Comparison of ENCODE assay signal across 10 cellular contexts in genomic region chr19:38878575-38879399, GRCh38. TPM values are rescaled to one million over a fixed set of nuclear protein-coding genes. Genes with fewer than 3 reads are reported as not detected.
DNase-seq lines count a peak whose midpoint lies in the region; ATAC-seq, FAIRE-seq and TF ChIP-seq lines count a peak whose summit lies in the region.
"Had no signal": no experiment of that assay in that cellular context is flagged by ENCODE, and none has a peak within 500 bp of the region (broad histone marks: within the 10 kb centered on the region; RNA-seq: fewer than 3 reads in every experiment).

No MANE protein-coding gene starts in this region.

- TF ChIP-seq POLR2A in tibial nerve (IDR thresholded peaks at IDR 0.05), result no peak

- no peaks in the 10 kb centered on the region for H3K27me3 ChIP-seq in tibial nerve
- H3K27me3 ChIP-seq: BE2C had no signal

- H3K9me3 ChIP-seq in kidney (ENCODE audit: control insufficient read depth in 1 of 2, low read length in 2 of 2), result no peaks in the 10 kb centered on the region
- no peaks in the 10 kb centered on the region for H3K9me3 ChIP-seq in tibial nerve
- H3K9me3 ChIP-seq: BE2C had no signal

- H3K9ac ChIP-seq in kidney (ENCODE audit: low read length in 2 of 2), result no peak overlapping the region

- WGBS in tibial nerve, 2 donors, result 63% methylated on average over 9 to 16 of the region's 16 CpGs

- peak overlapping the region; percentile 22 to 72 for H3K27ac ChIP-seq in kidney (ENCODE audit: low read depth in 2 of 2, low read length in 2 of 2)
- H3K27ac ChIP-seq in tibial nerve, result peak overlapping the region in 3 of 4 donors; percentile 65 to 90 (median 67)

- CTCF ChIA-PET in activated naive CD4-positive, alpha-beta T cell treated with anti-CD3 and anti-CD28 coated beads for 36 hours (lab: Charles Lee), result interaction anchor here (0.6 to 5.7 kb wide), 12 partner anchors 8 to 476 kb away, joined by 3 to 54 read pairs (median 4); partner anchors contain the start of genes ECH1, FAM98C, MRPS12 and SARS2
- CTCF ChIA-PET in activated CD8-positive, alpha-beta T cell treated with anti-CD3 and anti-CD28 coated beads for 36 hours (lab: Charles Lee), result interaction anchor here (1.0 to 6.0 kb wide), 8 partner anchors 9 to 476 kb away, joined by 3 to 61 read pairs (median 9); partner anchors contain the start of genes ECH1, FAM98C, MRPS12 and SARS2

- no peaks in the 10 kb centered on the region for H3K27me3 Mint-ChIP-seq in activated naive CD4-positive, alpha-beta T cell treated with anti-CD3 and anti-CD28 coated beads for 36 hours (ENCODE audit: low read depth)
- no peaks in the 10 kb centered on the region for H3K27me3 Mint-ChIP-seq in activated CD8-positive, alpha-beta T cell treated with anti-CD3 and anti-CD28 coated beads for 36 hours

- TF ChIP-seq EP300 in tibial nerve (IDR thresholded peaks at IDR 0.05), result no peak

- intact Hi-C loops in activated naive CD4-positive, alpha-beta T cell treated with anti-CD3 and anti-CD28 coated beads for 36 hours (cut with micrococcal nuclease), result loop anchor here (1.0 kb wide), 2 partner anchors 21 to 52 kb away; partner anchors contain the start of genes MRPS12, NFKBIB, SARS2 and SIRT2
- intact Hi-C loops in activated CD8-positive, alpha-beta T cell treated with anti-CD3 and anti-CD28 coated beads for 36 hours (cut with micrococcal nuclease), result no loop called here
- intact Hi-C loops in kidney (cut with DNase I), result no loop called here

- H3K36me3 ChIP-seq in kidney (ENCODE audit: control insufficient read depth in 1 of 2, insufficient read depth in 2 of 2, low read length in 2 of 2) (peaks cover 2 to 5% of the 10 kb centered on the region in 2 donors), tibial nerve (peaks cover 0 to 56% (median 12%) of the 10 kb centered on the region in 3 donors)
- H3K36me3 ChIP-seq: BE2C had no signal

- peak; percentile 47 for ATAC-seq in activated CD8-positive, alpha-beta T cell treated with anti-CD3 and anti-CD28 coated beads for 36 hours
- no peak for ATAC-seq in HG02840 (IDR thresholded peaks at IDR 0.05; ENCODE audit: low FRiP score, unreplicated experiment)

- no peak for DNase-seq in activated naive CD4-positive, alpha-beta T cell treated with anti-CD3 and anti-CD28 coated beads for 36 hours
- no peak for DNase-seq in activated naive CD4-positive, alpha-beta T cell (lab: John Stamatoyannopoulos, UW)
- peak; percentile 25 for DNase-seq in activated CD8-positive, alpha-beta T cell treated with anti-CD3 and anti-CD28 coated beads for 36 hours
- DNase-seq in kidney (no peak), tibial nerve (ENCODE audit: low spot score in 2 of 2) (no peak), SIG-M5 treated with dmso at 0.1 percent for 504 hours (lab: John Stamatoyannopoulos, UW; ENCODE audit: unreplicated experiment) (no peak), superior temporal gyrus (ENCODE audit: extremely low spot score) (no peak)
- DNase-seq: BE2C had no signal

- H3K4me1 Mint-ChIP-seq in activated naive CD4-positive, alpha-beta T cell treated with anti-CD3 and anti-CD28 coated beads for 36 hours (ENCODE audit: low read depth), result peaks cover 29% of the 10 kb centered on the region
- H3K4me1 Mint-ChIP-seq in activated CD8-positive, alpha-beta T cell treated with anti-CD3 and anti-CD28 coated beads for 36 hours (ENCODE audit: low read depth), result peaks cover 31% of the 10 kb centered on the region

- POLR2A ChIA-PET in activated CD8-positive, alpha-beta T cell treated with anti-CD3 and anti-CD28 coated beads for 36 hours (lab: Charles Lee), result interaction anchor here (0.6 to 3.5 kb wide), 15 partner anchors 9 to 210 kb away, joined by 3 to 21 read pairs (median 3); partner anchors contain the start of gene HNRNPL

- TF ChIP-seq CTCF in activated CD8-positive, alpha-beta T cell treated with anti-CD3 and anti-CD28 coated beads for 36 hours (IDR thresholded peaks at IDR 0.05), result no peak
- TF ChIP-seq CTCF in kidney (IDR thresholded peaks at IDR 0.05; ENCODE audit: borderline replicate concordance, extremely low read depth, insufficient read depth) (no peak), tibial nerve (IDR thresholded peaks at IDR 0.05) (no peak)

- H3K4me1 ChIP-seq in kidney (ENCODE audit: control insufficient read depth in 1 of 2, insufficient read depth in 1 of 2, low read depth in 1 of 2, low read length in 2 of 2), result peaks cover 0 to 4% of the 10 kb centered on the region in 2 donors
- H3K4me1 ChIP-seq in tibial nerve, result peaks cover 0 to 17% (median 7%) of the 10 kb centered on the region in 4 donors
- H3K4me1 ChIP-seq: BE2C had no signal

- no peak overlapping the region for H3K4me3 ChIP-seq in kidney (ENCODE audit: low read length in 2 of 2)
- no peak overlapping the region for H3K4me3 ChIP-seq in tibial nerve
- H3K4me3 ChIP-seq: smooth muscle cell had no signal

- peaks cover 13% of the 10 kb centered on the region for H3K36me3 Mint-ChIP-seq in activated naive CD4-positive, alpha-beta T cell treated with anti-CD3 and anti-CD28 coated beads for 36 hours (ENCODE audit: low read depth)
- H3K36me3 Mint-ChIP-seq in activated CD8-positive, alpha-beta T cell treated with anti-CD3 and anti-CD28 coated beads for 36 hours (ENCODE audit: low read depth), result peaks cover 9% of the 10 kb centered on the region

- peak overlapping the region; percentile 98 for H3K4me3 Mint-ChIP-seq in activated naive CD4-positive, alpha-beta T cell treated with anti-CD3 and anti-CD28 coated beads for 36 hours
- H3K4me3 Mint-ChIP-seq in activated CD8-positive, alpha-beta T cell treated with anti-CD3 and anti-CD28 coated beads for 36 hours, result peak overlapping the region; percentile 95

- no peak for FAIRE-seq in kidney (lab: Jason Lieb, UNC)

- H3K27ac Mint-ChIP-seq in activated naive CD4-positive, alpha-beta T cell treated with anti-CD3 and anti-CD28 coated beads for 36 hours, result peak overlapping the region; percentile 99
- H3K27ac Mint-ChIP-seq in activated CD8-positive, alpha-beta T cell treated with anti-CD3 and anti-CD28 coated beads for 36 hours, result peak overlapping the region; percentile 98

- no peaks in the 10 kb centered on the region for H3K9me3 Mint-ChIP-seq in activated naive CD4-positive, alpha-beta T cell treated with anti-CD3 and anti-CD28 coated beads for 36 hours
- no peaks in the 10 kb centered on the region for H3K9me3 Mint-ChIP-seq in activated CD8-positive, alpha-beta T cell treated with anti-CD3 and anti-CD28 coated beads for 36 hours

RNA-seq across cellular contexts. Expression of gene RINL, which starts 0.7 kb away (rescaled TPM):
- 100 to 1,000 TPM; 107 to 117 TPM for total RNA-seq in activated naive CD4-positive, alpha-beta T cell treated with anti-CD3 and anti-CD28 coated beads for 36 hours
- total RNA-seq in activated CD8-positive, alpha-beta T cell treated with anti-CD3 and anti-CD28 coated beads for 36 hours, result 10 to 100 TPM; 85.5 to 87.7 TPM
- total RNA-seq in kidney (13.0 TPM), tibial nerve (10 to 100 TPM in 2 of 4 donors, 1 to 10 TPM in 2; 8.4 to 28.8 (median 11.6) TPM)
- polyA plus RNA-seq in kidney (ENCODE audit: insufficient read depth, low read depth, low replicate concordance), result 9.5 TPM

RNA-seq across cellular contexts. Expression of gene SIRT2, which starts 20.6 kb away (rescaled TPM):
- total RNA-seq in activated naive CD4-positive, alpha-beta T cell treated with anti-CD3 and anti-CD28 coated beads for 36 hours, result 10 to 100 TPM; 18.2 to 19.6 TPM
- 10 to 100 TPM; 20.0 to 21.5 TPM for total RNA-seq in activated CD8-positive, alpha-beta T cell treated with anti-CD3 and anti-CD28 coated beads for 36 hours
- 36.0 TPM for total RNA-seq in kidney
- 56.9 TPM for polyA plus RNA-seq in kidney (ENCODE audit: insufficient read depth, low read depth, low replicate concordance)
- 100 to 1,000 TPM; 108 to 154 (median 129) TPM for total RNA-seq in tibial nerve

RNA-seq across cellular contexts. Expression of gene NFKBIB, which starts 21.0 kb away (rescaled TPM):
- total RNA-seq in activated naive CD4-positive, alpha-beta T cell treated with anti-CD3 and anti-CD28 coated beads for 36 hours, result 10 to 100 TPM; 47.2 to 52.7 TPM
- total RNA-seq in activated CD8-positive, alpha-beta T cell treated with anti-CD3 and anti-CD28 coated beads for 36 hours, result 10 to 100 TPM; 56.5 to 57.9 TPM
- total RNA-seq in kidney (23.2 TPM), tibial nerve (10 to 100 TPM; 16.0 to 33.0 (median 25.2) TPM)
- polyA plus RNA-seq in kidney (ENCODE audit: insufficient read depth, low read depth, low replicate concordance), result 37.6 TPM

RNA-seq across cellular contexts. Expression of gene HNRNPL, which starts 29.0 kb away (rescaled TPM):
- 100 to 1,000 TPM; 777 to 829 TPM for total RNA-seq in activated naive CD4-positive, alpha-beta T cell treated with anti-CD3 and anti-CD28 coated beads for 36 hours
- 100 to 1,000 TPM; 747 to 761 TPM for total RNA-seq in activated CD8-positive, alpha-beta T cell treated with anti-CD3 and anti-CD28 coated beads for 36 hours
- total RNA-seq in kidney (278 TPM), tibial nerve (100 to 1,000 TPM; 170 to 205 (median 179) TPM)
- 168 TPM for polyA plus RNA-seq in kidney (ENCODE audit: insufficient read depth, low read depth, low replicate concordance)

RNA-seq across cellular contexts. Expression of gene CCER2, which starts 33.2 kb away (rescaled TPM):
- under 1 TPM; 0.26 to 0.44 TPM for total RNA-seq in activated naive CD4-positive, alpha-beta T cell treated with anti-CD3 and anti-CD28 coated beads for 36 hours
- under 1 TPM; 0.56 to 0.69 TPM for total RNA-seq in activated CD8-positive, alpha-beta T cell treated with anti-CD3 and anti-CD28 coated beads for 36 hours
- total RNA-seq in kidney (0.47 TPM), tibial nerve (not detected)
- polyA plus RNA-seq in kidney (ENCODE audit: insufficient read depth, low read depth, low replicate concordance), result not detected
- total RNA-seq: smooth muscle cell had no signal
- polyA plus RNA-seq: smooth muscle cell had no signal
